9 cellular contexts compared by ENCODE assay signal in genomic region chr5:137621861-137622823, GRCh38.
DNase-seq lines count a peak whose midpoint lies in the region; ATAC-seq and TF ChIP-seq lines count a peak whose summit lies in the region.
"Had no signal": no experiment of that assay in that cellular context is flagged by ENCODE, and none has a peak within 500 bp of the region (broad histone marks: within the 10 kb centered on the region; RNA-seq: fewer than 3 reads in every experiment).

No MANE protein-coding gene starts in this region.

- no peak for TF ChIP-seq RAD21 in IMR-90 (IDR thresholded peaks at IDR 0.05; ENCODE audit: low read length)

- no peak overlapping the region for H2AFZ ChIP-seq in IMR-90 (replicated peaks; ENCODE audit: low read length, poor library complexity)

- no peak overlapping the region for H4K5ac ChIP-seq in IMR-90 (ENCODE audit: low read depth, low read length)

- H2BK20ac ChIP-seq in IMR-90 (ENCODE audit: low read depth, low read length): no peak overlapping the region

- no peak overlapping the region for H2BK5ac ChIP-seq in IMR-90 (ENCODE audit: low read depth, low read length, poor library complexity, severe bottlenecking)

- ATAC-seq in IMR-90 (ENCODE audit: low read depth) (peak; percentile 52), GM21825 (IDR thresholded peaks at IDR 0.05; ENCODE audit: unreplicated experiment) (no peak)
- ATAC-seq: activated CD4-positive, CD25-positive, alpha-beta regulatory T cell treated with anti-CD3 and anti-CD28 coated beads, Interleukin-2, amount 50 U/mL, for 24 hours had no signal

- no peak overlapping the region for H3K23ac ChIP-seq in IMR-90 (ENCODE audit: low read depth, low read length)

- H3K4me3 ChIP-seq in IMR-90 (ENCODE audit: insufficient read depth, low read depth, low read length) (no peak overlapping the region), right atrium auricular region (no peak overlapping the region)

- H3K9me1 ChIP-seq in IMR-90 (ENCODE audit: insufficient read depth, low read length): peaks cover 6% of the 10 kb centered on the region; the same call in 1 of the 2 replicates

- no peaks in the 10 kb centered on the region for H3K79me1 ChIP-seq in IMR-90 (ENCODE audit: low read depth in 1 of 2, low read length in 2 of 2)

- H3K14ac ChIP-seq in IMR-90 (replicated peaks; ENCODE audit: low read depth, low read length): no peak overlapping the region

- dilution Hi-C loops in IMR-90 (cut with HindIII; ENCODE audit: low sequenced_read_pairs, unreplicated experiment): no loop called here

- DNase-seq in IMR-90 (peak; percentile 45), MCF 10A (ENCODE audit: unreplicated experiment) (peak; percentile 94), right atrium auricular region (ENCODE audit: low spot score) (peak; percentile 88), stromal cell of bone marrow (ENCODE audit: low read depth) (peak; percentile 51), iPS-NIHi7 (ENCODE audit: extremely low spot score) (no peak), GM19240 (ENCODE audit: insufficient read length, low spot score) (no peak)
- DNase-seq in stimulated activated CD4-positive, alpha-beta T cell treated with anti-CD3 and anti-CD28 coated beads, Interleukin-15, amount 100 ng/mL, for 24 hours: no peak

- H3K36me3 ChIP-seq in IMR-90 (ENCODE audit: control insufficient read depth, insufficient read depth, low read length): no peaks in the 10 kb centered on the region
- H3K36me3 ChIP-seq in right atrium auricular region: no peaks in the 10 kb centered on the region

- peak overlapping the region; percentile 62 for H3K4me3 Mint-ChIP-seq in MCF 10A (ENCODE audit: unreplicated experiment)

- no peak overlapping the region for H2BK120ac ChIP-seq in IMR-90 (ENCODE audit: low read depth, low read length)

- H3K27me3 Mint-ChIP-seq in MCF 10A (ENCODE audit: insufficient read depth, unreplicated experiment): no peaks in the 10 kb centered on the region

- no peak overlapping the region for H4K91ac ChIP-seq in IMR-90 (ENCODE audit: insufficient read depth, low read depth, low read length)

- peaks cover 4% of the 10 kb centered on the region for H3K36me3 Mint-ChIP-seq in MCF 10A (ENCODE audit: insufficient read depth, unreplicated experiment)

- CTCF ChIA-PET in IMR-90 (lab: Yijun Ruan, JAX) (interaction anchor here (1.9 kb wide), 1 partner anchor 8 kb away, joined by 7 read pairs; no protein-coding TSS in a partner anchor), MCF 10A (lab: Yijun Ruan, JAX) (interaction anchor here (0.5 to 14.9 kb wide), 22 partner anchors 7 to 511 kb away, joined by 3 to 690 read pairs (median 3); partner anchors contain the start of gene KLHL3)

- H3K4ac ChIP-seq in IMR-90 (ENCODE audit: low read depth, low read length): no peak overlapping the region; the same call in 1 of the 2 replicates

- H4K8ac ChIP-seq in IMR-90 (ENCODE audit: low read depth in 2 of 2, low read length in 2 of 2): no peak overlapping the region

- H3K18ac ChIP-seq in IMR-90 (ENCODE audit: low read depth, low read length): no peak overlapping the region

- no peak overlapping the region for H2AK9ac ChIP-seq in IMR-90 (replicated peaks; ENCODE audit: low read depth, low read length, poor library complexity)

- no peak overlapping the region for H2BK15ac ChIP-seq in IMR-90 (ENCODE audit: low read depth, low read length)

- H3K27ac Mint-ChIP-seq in MCF 10A (ENCODE audit: low read depth, unreplicated experiment): peak overlapping the region; percentile 92

- H3K27me3 ChIP-seq in IMR-90 (ENCODE audit: control insufficient read depth, insufficient read depth, low read length) (no peaks in the 10 kb centered on the region), right atrium auricular region (no peaks in the 10 kb centered on the region)

- H3K4me1 Mint-ChIP-seq in MCF 10A (ENCODE audit: insufficient read depth, unreplicated experiment): peaks cover 41% of the 10 kb centered on the region

- WGBS in IMR-90 (ENCODE audit: extremely low coverage in 2 of 2, insufficient read length in 1 of 2), 2 experiments: 100% methylated on average over 1 of the region's 10 CpGs; no CpG with 5 or more reads in 1 of the 2 experiments

- POLR2A ChIA-PET in IMR-90 (lab: Charles Lee; ENCODE audit: unreplicated experiment): no interaction called here
- POLR2A ChIA-PET in MCF 10A (lab: Yijun Ruan, JAX): interaction anchor here (0.6 to 3.7 kb wide), 25 partner anchors 9 to 1594 kb away, joined by 3 to 53 read pairs (median 4); partner anchors contain the start of gene HNRNPA0

- H3K56ac ChIP-seq in IMR-90 (ENCODE audit: extremely low read depth, insufficient read depth, low read length): no peak overlapping the region

- no peaks in the 10 kb centered on the region for H4K20me1 ChIP-seq in IMR-90 (ENCODE audit: insufficient read depth, low read length)

- H3K4me1 ChIP-seq in IMR-90 (ENCODE audit: control insufficient read depth, insufficient read depth, low read length) (peaks cover 4% of the 10 kb centered on the region), right atrium auricular region (peaks cover 0 to 62% of the 10 kb centered on the region in 2 donors)

- no peak overlapping the region; the same call in 1 of the 2 replicates for H3K4me2 ChIP-seq in IMR-90 (ENCODE audit: low read depth, low read length)

- BruUV-seq in IMR-90 (replicated peaks; lab: Mats Ljungman, UMichigan): no TSS peak
- no TSS peak for BruUV-seq in MCF 10A (replicated peaks; lab: Mats Ljungman, UMichigan)

- in situ Hi-C loops in IMR-90 (cut with MboI; ENCODE audit: low sequenced_read_pairs): no loop called here

- no peaks in the 10 kb centered on the region for H3K9me3 Mint-ChIP-seq in MCF 10A (ENCODE audit: unreplicated experiment)

- no peak overlapping the region for H2AK5ac ChIP-seq in IMR-90 (ENCODE audit: low read depth, low read length)

- TF ChIP-seq POLR2A in IMR-90 (IDR thresholded peaks at IDR 0.05; ENCODE audit: low read depth, low read length): no peak

- H3K9ac ChIP-seq in IMR-90 (ENCODE audit: low read depth, low read length): no peak overlapping the region

- H3K27ac ChIP-seq in IMR-90 (ENCODE audit: insufficient read depth, low read length): no peak overlapping the region
- H3K27ac ChIP-seq in right atrium auricular region: peak overlapping the region; percentile 86 to 90

- no peak for TF ChIP-seq CTCF in IMR-90 (conservative IDR thresholded peaks at IDR 0.05; ENCODE audit: low read depth, low read length)
- no peak for TF ChIP-seq CTCF in MCF 10A (IDR thresholded peaks at IDR 0.05; ENCODE audit: unreplicated experiment)
- TF ChIP-seq CTCF in right atrium auricular region (IDR thresholded peaks at IDR 0.05): no peak

- H3K9me3 ChIP-seq in IMR-90 (ENCODE audit: control insufficient read depth, insufficient read depth, low read length): no peaks in the 10 kb centered on the region
- no peaks in the 10 kb centered on the region for H3K9me3 ChIP-seq in right atrium auricular region

- intact Hi-C loops in IMR-90 (cut with micrococcal nuclease) (no loop called here), MCF 10A (cut with micrococcal nuclease) (loop anchor here (5.0 to 10.0 kb wide), 3 partner anchors 300 to 817 kb away; partner anchors contain the start of gene FAM13B)

TF ChIP-seq in IMR-90, 13 proteins besides CTCF, POLR2A, EP300 and RAD21:
- TF ChIP-seq MAFK (IDR thresholded peaks at IDR 0.05; ENCODE audit: low read depth, low read length): no peak
- TF ChIP-seq RFX5 (IDR thresholded peaks at IDR 0.05; ENCODE audit: low read depth, low read length): no peak
- TF ChIP-seq CHD1 (IDR thresholded peaks at IDR 0.05; ENCODE audit: low read depth, low read length): no peak
- no peak for TF ChIP-seq USF2 (IDR thresholded peaks at IDR 0.05; ENCODE audit: low read depth, low read length)
- TF ChIP-seq ELK1 (IDR thresholded peaks at IDR 0.05; ENCODE audit: borderline replicate concordance, low read depth, low read length): no peak
- TF ChIP-seq FOS (IDR thresholded peaks at IDR 0.05; ENCODE audit: low read depth, low read length): no peak
- TF ChIP-seq BHLHE40 (IDR thresholded peaks at IDR 0.05; ENCODE audit: low read depth, low read length): no peak
- no peak for TF ChIP-seq CEBPB (IDR thresholded peaks at IDR 0.05; ENCODE audit: low read depth, low read length)
- no peak for TF ChIP-seq SMC3 (IDR thresholded peaks at IDR 0.05; ENCODE audit: low read depth, low read length)
- no peak for TF ChIP-seq MXI1 (IDR thresholded peaks at IDR 0.05; ENCODE audit: borderline replicate concordance, low read depth, low read length)
- TF ChIP-seq NFE2L2 (IDR thresholded peaks at IDR 0.05; ENCODE audit: low read depth, low read length): no peak
- TF ChIP-seq RCOR1 (IDR thresholded peaks at IDR 0.05; ENCODE audit: insufficient replicate concordance, low read length): no peak
- no peak for TF ChIP-seq MAZ (IDR thresholded peaks at IDR 0.05; ENCODE audit: borderline replicate concordance, low read depth, low read length)

Comparison
In these comparisons a context has a peak if more than half of its experiments do, and no peak if none do; other contexts are left out.
1. DNase-seq: peak in IMR-90 (single experiment), MCF 10A (single experiment), right atrium auricular region (single experiment) and stromal cell of bone marrow (single experiment); none in iPS-NIHi7 (single experiment), GM19240 (single experiment) and stimulated activated CD4-positive, alpha-beta T cell treated with anti-CD3 and anti-CD28 coated beads, Interleukin-15, amount 100 ng/mL, for 24 hours (single experiment).